In the genomic region with DNA sequence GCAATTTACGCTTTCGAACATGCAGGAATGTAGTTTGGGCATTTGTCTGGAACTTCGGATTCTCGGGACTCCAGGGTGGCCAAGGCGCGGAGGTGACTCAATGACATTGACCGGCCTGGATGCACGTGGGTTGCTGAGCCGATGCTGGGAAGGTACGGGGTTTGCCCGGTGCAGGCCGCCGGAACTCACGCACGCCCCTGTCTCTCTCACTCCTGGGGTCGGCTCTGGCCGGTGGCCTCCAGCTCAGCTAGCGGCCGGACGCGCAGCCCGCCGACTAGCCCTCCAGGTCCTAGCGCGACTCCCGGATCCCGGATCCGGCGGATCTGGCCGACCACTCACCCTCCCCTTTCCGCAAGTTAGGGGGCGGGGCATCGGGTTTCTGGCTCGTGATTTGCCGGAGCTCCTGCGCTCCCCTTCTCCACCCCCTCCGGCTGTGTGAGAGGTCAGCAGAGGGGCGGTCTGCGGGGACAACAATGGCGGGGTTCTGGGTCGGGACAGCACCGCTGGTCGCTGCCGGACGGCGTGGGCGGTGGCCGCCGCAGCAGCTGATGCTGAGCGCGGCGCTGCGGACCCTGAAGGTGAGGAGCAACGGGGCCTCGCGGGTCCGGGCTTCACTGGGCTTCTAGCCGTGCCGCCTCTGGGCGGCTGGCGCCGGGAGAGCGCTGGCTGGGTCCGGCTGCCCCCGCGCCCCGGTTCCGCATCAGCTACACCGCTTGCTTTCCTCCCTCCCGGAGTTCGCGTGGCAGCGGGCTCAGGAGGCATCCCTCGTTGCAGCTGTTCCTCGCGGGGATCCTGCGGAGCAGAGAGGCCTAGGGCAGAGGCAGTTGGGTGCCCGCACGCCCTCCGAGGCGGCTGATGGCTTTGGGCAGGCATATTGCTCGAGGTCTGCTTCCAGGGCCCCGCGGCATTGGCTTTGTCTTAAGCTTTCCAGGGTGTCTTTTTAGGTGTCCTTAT, we compare ENCODE assay signal across 2 cellular contexts.
A peak's percentile ranks its signal among the peaks of the same experiment; 100 is the strongest.
TF ChIP-seq lines count a peak whose summit lies in the region.

A gene with protein sequence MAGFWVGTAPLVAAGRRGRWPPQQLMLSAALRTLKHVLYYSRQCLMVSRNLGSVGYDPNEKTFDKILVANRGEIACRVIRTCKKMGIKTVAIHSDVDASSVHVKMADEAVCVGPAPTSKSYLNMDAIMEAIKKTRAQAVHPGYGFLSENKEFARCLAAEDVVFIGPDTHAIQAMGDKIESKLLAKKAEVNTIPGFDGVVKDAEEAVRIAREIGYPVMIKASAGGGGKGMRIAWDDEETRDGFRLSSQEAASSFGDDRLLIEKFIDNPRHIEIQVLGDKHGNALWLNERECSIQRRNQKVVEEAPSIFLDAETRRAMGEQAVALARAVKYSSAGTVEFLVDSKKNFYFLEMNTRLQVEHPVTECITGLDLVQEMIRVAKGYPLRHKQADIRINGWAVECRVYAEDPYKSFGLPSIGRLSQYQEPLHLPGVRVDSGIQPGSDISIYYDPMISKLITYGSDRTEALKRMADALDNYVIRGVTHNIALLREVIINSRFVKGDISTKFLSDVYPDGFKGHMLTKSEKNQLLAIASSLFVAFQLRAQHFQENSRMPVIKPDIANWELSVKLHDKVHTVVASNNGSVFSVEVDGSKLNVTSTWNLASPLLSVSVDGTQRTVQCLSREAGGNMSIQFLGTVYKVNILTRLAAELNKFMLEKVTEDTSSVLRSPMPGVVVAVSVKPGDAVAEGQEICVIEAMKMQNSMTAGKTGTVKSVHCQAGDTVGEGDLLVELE (plus strand): TSS at position 446 of the 954 bp plus-strand sequence. CDS start 28 bp downstream, at position 474.

TF ChIP-seq in A549, 52 proteins besides CTCF, POLR2A, EP300 and RAD21 (continued from another document):
- TF ChIP-seq NFE2L2 (conservative IDR thresholded peaks at IDR 0.05; ENCODE audit: low read length) (no peak), KDM5A (IDR thresholded peaks at IDR 0.05) (peak; percentile 40; the same call in 1 of the 2 replicates), ZC3H11A (IDR thresholded peaks at IDR 0.05) (no peak), BHLHE40 (IDR thresholded peaks at IDR 0.05; ENCODE audit: low read depth, low read length) (no peak), ATOH8 (CRISPR knock-in tag; IDR thresholded peaks at IDR 0.05; ENCODE audit: low read depth) (no peak), PHF8 (IDR thresholded peaks at IDR 0.05; ENCODE audit: borderline replicate concordance, low read depth) (peak; percentile 39; the same call in 1 of the 2 replicates), FOSB (CRISPR knock-in tag; IDR thresholded peaks at IDR 0.05) (no peak), KDM1A (IDR thresholded peaks at IDR 0.05; ENCODE audit: low read depth) (no peak), NPAS2 (CRISPR knock-in tag; IDR thresholded peaks at IDR 0.05; ENCODE audit: borderline replicate concordance) (no peak), NR3C1 (IDR thresholded peaks at IDR 0.05) (no peak), ZNF302 (CRISPR knock-in tag; IDR thresholded peaks at IDR 0.05) (no peak), HMGXB4 (CRISPR knock-in tag; IDR thresholded peaks at IDR 0.05; ENCODE audit: borderline replicate concordance) (no peak), CEBPB (IDR thresholded peaks at IDR 0.05) (no peak), TFCP2L1 (CRISPR knock-in tag; IDR thresholded peaks at IDR 0.05) (no peak)
- TF ChIP-seq, protein P1, sequence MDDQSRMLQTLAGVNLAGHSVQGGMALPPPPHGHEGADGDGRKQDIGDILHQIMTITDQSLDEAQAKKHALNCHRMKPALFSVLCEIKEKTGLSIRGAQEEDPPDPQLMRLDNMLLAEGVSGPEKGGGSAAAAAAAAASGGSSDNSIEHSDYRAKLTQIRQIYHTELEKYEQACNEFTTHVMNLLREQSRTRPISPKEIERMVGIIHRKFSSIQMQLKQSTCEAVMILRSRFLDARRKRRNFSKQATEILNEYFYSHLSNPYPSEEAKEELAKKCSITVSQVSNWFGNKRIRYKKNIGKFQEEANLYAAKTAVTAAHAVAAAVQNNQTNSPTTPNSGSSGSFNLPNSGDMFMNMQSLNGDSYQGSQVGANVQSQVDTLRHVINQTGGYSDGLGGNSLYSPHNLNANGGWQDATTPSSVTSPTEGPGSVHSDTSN (IDR thresholded peaks at IDR 0.05), result peak; percentile 50; the same call in 1 of the 2 replicates
- TF ChIP-seq, protein P2, sequence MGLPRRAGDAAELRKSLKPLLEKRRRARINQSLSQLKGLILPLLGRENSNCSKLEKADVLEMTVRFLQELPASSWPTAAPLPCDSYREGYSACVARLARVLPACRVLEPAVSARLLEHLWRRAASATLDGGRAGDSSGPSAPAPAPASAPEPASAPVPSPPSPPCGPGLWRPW (IDR thresholded peaks at IDR 0.05), result no peak
- TF ChIP-seq, protein P3, sequence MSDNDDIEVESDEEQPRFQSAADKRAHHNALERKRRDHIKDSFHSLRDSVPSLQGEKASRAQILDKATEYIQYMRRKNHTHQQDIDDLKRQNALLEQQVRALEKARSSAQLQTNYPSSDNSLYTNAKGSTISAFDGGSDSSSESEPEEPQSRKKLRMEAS (IDR thresholded peaks at IDR 0.05), result peak; percentile 54

TF ChIP-seq in WTC11, 78 proteins besides CTCF, POLR2A, EP300 and RAD21 (continued from another document and continues in another):
- TF ChIP-seq FOXP4 (CRISPR knock-in tag; IDR thresholded peaks at IDR 0.05) (peak; percentile 69; the same call in 1 of the 2 replicates), ZBTB21 (CRISPR knock-in tag; IDR thresholded peaks at IDR 0.05; ENCODE audit: borderline replicate concordance) (peak; percentile 38), CREB1 (CRISPR knock-in tag; IDR thresholded peaks at IDR 0.05) (no peak), ZNF396 (CRISPR knock-in tag; IDR thresholded peaks at IDR 0.05; ENCODE audit: borderline replicate concordance) (no peak), TP53 (CRISPR knock-in tag; IDR thresholded peaks at IDR 0.05) (peak; percentile 81; the same call in 1 of the 2 replicates), SMAD3 (CRISPR knock-in tag; IDR thresholded peaks at IDR 0.05; ENCODE audit: borderline replicate concordance) (peak; percentile 88), TEAD4 (CRISPR knock-in tag; IDR thresholded peaks at IDR 0.05) (0 out of 2 replicates have a peak, but pooled peaks have one; percentile 56), GABPB1 (CRISPR knock-in tag; IDR thresholded peaks at IDR 0.05) (no peak; the same call in 1 of the 2 replicates), FOXP1 (CRISPR knock-in tag; IDR thresholded peaks at IDR 0.05; ENCODE audit: borderline replicate concordance) (peak; percentile 92), JUN (CRISPR knock-in tag; IDR thresholded peaks at IDR 0.05) (0 out of 2 replicates have a peak, but pooled peaks have one; percentile 29), ESRRA (CRISPR knock-in tag; IDR thresholded peaks at IDR 0.05; ENCODE audit: borderline replicate concordance) (peak; percentile 32), TEAD1 (CRISPR knock-in tag; IDR thresholded peaks at IDR 0.05) (peak; percentile 93), HMGXB4 (CRISPR knock-in tag; IDR thresholded peaks at IDR 0.05) (peak; percentile 91), FOXK1 (CRISPR knock-in tag; IDR thresholded peaks at IDR 0.05) (peak; percentile 79), ATF3 (CRISPR knock-in tag; conservative IDR thresholded peaks at IDR 0.05) (no peak), CREM (CRISPR knock-in tag; IDR thresholded peaks at IDR 0.05) (peak; percentile 88; the same call in 1 of the 2 replicates), AFF4 (CRISPR knock-in tag; IDR thresholded peaks at IDR 0.05; ENCODE audit: borderline replicate concordance) (peak; percentile 67; the same call in 1 of the 2 replicates), ELF4 (CRISPR knock-in tag; IDR thresholded peaks at IDR 0.05; ENCODE audit: low read depth) (peak; percentile 39; the same call in 1 of the 2 replicates), SMAD4 (CRISPR knock-in tag; IDR thresholded peaks at IDR 0.05) (0 out of 2 replicates have a peak, but pooled peaks have one; percentile 12)
- TF ChIP-seq, protein P4, sequence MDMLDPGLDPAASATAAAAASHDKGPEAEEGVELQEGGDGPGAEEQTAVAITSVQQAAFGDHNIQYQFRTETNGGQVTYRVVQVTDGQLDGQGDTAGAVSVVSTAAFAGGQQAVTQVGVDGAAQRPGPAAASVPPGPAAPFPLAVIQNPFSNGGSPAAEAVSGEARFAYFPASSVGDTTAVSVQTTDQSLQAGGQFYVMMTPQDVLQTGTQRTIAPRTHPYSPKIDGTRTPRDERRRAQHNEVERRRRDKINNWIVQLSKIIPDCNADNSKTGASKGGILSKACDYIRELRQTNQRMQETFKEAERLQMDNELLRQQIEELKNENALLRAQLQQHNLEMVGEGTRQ (CRISPR knock-in tag; IDR thresholded peaks at IDR 0.05), result peak; percentile 61
- TF ChIP-seq, protein P3 (CRISPR knock-in tag; IDR thresholded peaks at IDR 0.05), result peak; percentile 94
- TF ChIP-seq, protein P5, sequence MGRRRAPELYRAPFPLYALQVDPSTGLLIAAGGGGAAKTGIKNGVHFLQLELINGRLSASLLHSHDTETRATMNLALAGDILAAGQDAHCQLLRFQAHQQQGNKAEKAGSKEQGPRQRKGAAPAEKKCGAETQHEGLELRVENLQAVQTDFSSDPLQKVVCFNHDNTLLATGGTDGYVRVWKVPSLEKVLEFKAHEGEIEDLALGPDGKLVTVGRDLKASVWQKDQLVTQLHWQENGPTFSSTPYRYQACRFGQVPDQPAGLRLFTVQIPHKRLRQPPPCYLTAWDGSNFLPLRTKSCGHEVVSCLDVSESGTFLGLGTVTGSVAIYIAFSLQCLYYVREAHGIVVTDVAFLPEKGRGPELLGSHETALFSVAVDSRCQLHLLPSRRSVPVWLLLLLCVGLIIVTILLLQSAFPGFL (CRISPR knock-in tag; IDR thresholded peaks at IDR 0.05; ENCODE audit: borderline replicate concordance), result no peak
